18 cellular contexts compared by ENCODE assay signal in genomic region chr14:21231020-21231652, GRCh38. TPM values are rescaled to one million over a fixed set of nuclear protein-coding genes. Genes with fewer than 3 reads are reported as not detected.
A peak's percentile ranks its signal among the peaks of the same experiment; 100 is the strongest.
DNase-seq lines count a peak whose midpoint lies in the region; ATAC-seq and TF ChIP-seq lines count a peak whose summit lies in the region.
"Had no signal": no experiment of that assay in that cellular context is flagged by ENCODE, and none has a peak within 500 bp of the region (broad histone marks: within the 10 kb centered on the region; RNA-seq: fewer than 3 reads in every experiment).

No MANE protein-coding gene starts in this region.

- POLR2A ChIA-PET in WTC11 (lab: Charles Lee), result no interaction called here

- H3K4me1 ChIP-seq in effector memory CD4-positive, alpha-beta T cell (ENCODE audit: control insufficient read depth, insufficient read depth, low read length, poor library complexity, severe bottlenecking), result peaks cover 28% of the 10 kb centered on the region
- H3K4me1 ChIP-seq in spleen, result peaks cover 27 to 99% (median 76%) of the 10 kb centered on the region in 6 donors
- no peaks in the 10 kb centered on the region; the same call in 1 of the 2 replicates for H3K4me1 ChIP-seq in BE2C

- H3K27ac Mint-ChIP-seq in WTC11, result peak overlapping the region; percentile 29; the same call in 1 of the 2 replicates

- H3K4me3 ChIP-seq in effector memory CD4-positive, alpha-beta T cell (ENCODE audit: insufficient read depth, low read depth, low read length, poor library complexity, severe bottlenecking), result no peak overlapping the region
- peak overlapping the region in 1 of 8 donors; percentile 21 for H3K4me3 ChIP-seq in spleen
- no peak overlapping the region for H3K4me3 ChIP-seq in BE2C (ENCODE audit: low read depth, low read length)
- H3K4me3 ChIP-seq: gastroesophageal sphincter had no signal

- H3K4me3 Mint-ChIP-seq in WTC11, result no peak overlapping the region

- no peak for TF ChIP-seq CTCF in WTC11 (IDR thresholded peaks at IDR 0.05)
- no peak for TF ChIP-seq CTCF in spleen (IDR thresholded peaks at IDR 0.05 in 8 of 11, conservative IDR thresholded peaks at IDR 0.05 in 3 of 11)
- no peak for TF ChIP-seq CTCF in BE2C (IDR thresholded peaks at IDR 0.05; ENCODE audit: low read depth, low read length)

- H3K4me1 Mint-ChIP-seq in WTC11, result peaks cover 47% of the 10 kb centered on the region

- no peaks in the 10 kb centered on the region for H3K27me3 ChIP-seq in effector memory CD4-positive, alpha-beta T cell (replicated peaks; ENCODE audit: control insufficient read depth, insufficient read depth, low read length, poor library complexity, severe bottlenecking)
- H3K27me3 ChIP-seq in spleen (replicated peaks in 1 of 7) (no peaks in the 10 kb centered on the region), BE2C (no peaks in the 10 kb centered on the region)
- H3K27me3 ChIP-seq: gastroesophageal sphincter had no signal

- intact Hi-C loops in spleen (cut with DNase I; ENCODE audit: low total_unique reads), result loop anchor here (10.0 kb wide), 1 partner anchor 154 kb away; the partner anchor contains the start of gene SUPT16H

- TF ChIP-seq POLR2A in spleen (IDR thresholded peaks at IDR 0.05), result no peak

- ATAC-seq in WTC11, result no peak
- ATAC-seq: gastroesophageal sphincter, HCT116, SK-N-SH treated with all-trans-retinoic acid at 6 μM for 48 hours had no signal

- DNase-seq in activated effector memory CD4-positive, alpha-beta T cell treated with anti-CD3 and anti-CD28 coated beads, Interleukin-2, amount 50 U/mL, for 16 hours, result peak; percentile 75
- DNase-seq in activated effector memory CD4-positive, alpha-beta T cell treated with Interleukin-2 at 50 U/mL for 16 hours, result no peak
- DNase-seq in WTC11 (ENCODE audit: low spot score) (no peak), spleen (no peak), NOMO-1 treated with dmso at 0.1 percent for 144 hours (lab: John Stamatoyannopoulos, UW; ENCODE audit: unreplicated experiment) (no peak), BE2C (no peak), SKM-1 (lab: John Stamatoyannopoulos, UW; ENCODE audit: unreplicated experiment) (no peak)
- no peak for DNase-seq in effector memory CD4-positive, alpha-beta T cell
- DNase-seq: activated CD4-positive, CD25-positive, alpha-beta regulatory T cell; cerebellar nuclear complex; DMS153; NCI-H146; NCI-H446 had no signal

- H3K27ac ChIP-seq in effector memory CD4-positive, alpha-beta T cell (ENCODE audit: insufficient read depth, low read length, poor library complexity, severe bottlenecking), result peak overlapping the region; percentile 63
- peak overlapping the region in 5 of 8 donors; percentile 23 to 61 (median 53) for H3K27ac ChIP-seq in spleen
- H3K27ac ChIP-seq: gastroesophageal sphincter had no signal

- H3K27me3 Mint-ChIP-seq in WTC11 (ENCODE audit: low read depth), result no peaks in the 10 kb centered on the region

- peaks cover 84% of the 10 kb centered on the region for H3K36me3 Mint-ChIP-seq in WTC11

- no peaks in the 10 kb centered on the region for H3K9me3 Mint-ChIP-seq in WTC11

- no peaks in the 10 kb centered on the region for H3K9me3 ChIP-seq in effector memory CD4-positive, alpha-beta T cell (ENCODE audit: control insufficient read depth, low read length)
- H3K9me3 ChIP-seq in spleen (no peaks in the 10 kb centered on the region), BE2C (no peaks in the 10 kb centered on the region)
- H3K9me3 ChIP-seq: gastroesophageal sphincter had no signal

- peaks cover 66% of the 10 kb centered on the region for H3K36me3 ChIP-seq in effector memory CD4-positive, alpha-beta T cell (ENCODE audit: control insufficient read depth, insufficient read depth, low read length)
- H3K36me3 ChIP-seq in spleen (peaks cover 0 to 97% (median 79%) of the 10 kb centered on the region in 6 donors), BE2C (peaks cover 96% of the 10 kb centered on the region)

- CTCF ChIA-PET in WTC11 (lab: Charles Lee), result no interaction called here

- whole genome bisulfite sequencing in spleen, 5 donors, result 70 to 81% (median 79%) methylated on average over 14 of the region's 14 CpGs

TF ChIP-seq in WTC11, 78 proteins besides CTCF, POLR2A, EP300 and RAD21:
- TF ChIP-seq NFATC4 (CRISPR knock-in tag; IDR thresholded peaks at IDR 0.05), result no peak
- 0 out of 2 replicates have a peak, but pooled peaks have one; percentile 31 for TF ChIP-seq GABPB1 (CRISPR knock-in tag; IDR thresholded peaks at IDR 0.05)

RNA-seq across cellular contexts. Expression of gene HNRNPC, which starts 38.1 kb away (rescaled TPM):
- 982 to 1,062 TPM (median 1,056 TPM) in 3 replicates for total RNA-seq in WTC11 (2021)
- total RNA-seq in spleen, result 100 to 1,000 TPM; 374 to 648 (median 506) TPM
- 100 to 1,000 TPM; 497 to 824 (median 677) TPM for polyA plus RNA-seq in spleen
- 554 TPM for polyA plus RNA-seq in BE2C (2012; ENCODE audit: insufficient read depth, insufficient read length, low read depth)

RNA-seq across cellular contexts. Expression of gene RPGRIP1, which starts 48.7 kb away (rescaled TPM):
- total RNA-seq in WTC11 (2021) (0.41 to 0.71 TPM (median 0.50 TPM) in 3 replicates), spleen (1 to 10 TPM in 3 of 7 donors, under 1 TPM in 4; 0.33 to 4.0 (median 0.87) TPM)
- 1 to 10 TPM in 1 of 3 donors, under 1 TPM in 2; 0.46 to 1.3 (median 0.61) TPM for polyA plus RNA-seq in spleen
- polyA plus RNA-seq in BE2C (2012; ENCODE audit: insufficient read depth, insufficient read length, low read depth), result 0.36 TPM
- total RNA-seq: endothelial cell of umbilical vein had no signal
- polyA plus RNA-seq: AG04450, endothelial cell of umbilical vein had no signal
